18 cellular contexts compared by ENCODE assay signal in the genomic region with DNA sequence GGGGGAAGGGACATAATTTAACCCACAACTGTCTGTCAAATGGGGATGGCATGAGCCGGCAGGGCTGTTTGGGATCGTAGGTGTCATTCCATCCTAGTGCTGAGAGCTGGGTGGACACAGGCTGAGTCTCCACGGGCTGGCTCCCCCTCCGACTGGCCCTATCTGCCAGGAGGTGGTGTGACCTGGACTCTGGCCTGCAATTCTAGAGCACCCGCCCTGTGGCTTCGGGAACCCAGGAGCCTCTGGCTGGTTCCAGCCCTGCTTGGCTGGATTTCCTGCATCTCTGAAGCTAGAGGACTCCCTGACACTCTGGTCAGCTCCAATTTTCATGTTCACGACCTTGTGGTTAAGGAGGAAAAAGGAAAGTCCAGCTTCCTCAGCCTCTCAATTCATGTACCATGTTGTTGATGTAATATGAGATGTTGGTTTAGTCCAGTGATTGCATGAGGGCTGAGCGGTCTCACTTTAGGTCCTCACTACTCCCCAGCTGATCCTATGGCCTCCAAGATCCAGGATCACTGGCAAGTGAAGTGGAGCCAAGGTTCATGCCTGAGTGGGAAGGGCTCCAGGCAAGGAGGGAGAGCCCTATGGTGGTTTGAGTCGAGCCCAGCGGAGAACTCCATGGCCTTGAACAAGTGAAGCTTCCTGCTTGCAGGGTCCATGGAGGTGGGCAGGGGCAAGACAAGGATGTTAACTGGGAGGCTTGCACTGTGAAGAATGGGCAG.
A peak's percentile ranks its signal among the peaks of the same experiment; 100 is the strongest.
DNase-seq lines count a peak whose midpoint lies in the region; ATAC-seq and TF ChIP-seq lines count a peak whose summit lies in the region.
"Had no signal": no experiment of that assay in that cellular context is flagged by ENCODE, and none has a peak within 500 bp of the region (broad histone marks: within the 10 kb centered on the region; RNA-seq: fewer than 3 reads in every experiment).

No MANE protein-coding gene starts in this region.

- no peaks in the 10 kb centered on the region for H3K9me3 ChIP-seq in right cardiac atrium (ENCODE audit: control insufficient read depth, low read length)
- H3K9me3 ChIP-seq in gastroesophageal sphincter, result peaks cover 0 to 11% (median 0%) of the 10 kb centered on the region in 3 donors
- H3K9me3 ChIP-seq in vagina, result no peaks in the 10 kb centered on the region

- no peak for TF ChIP-seq POLR2A in gastroesophageal sphincter (IDR thresholded peaks at IDR 0.05)
- no peak for TF ChIP-seq POLR2A in vagina (IDR thresholded peaks at IDR 0.05)

- H3K27me3 ChIP-seq in right cardiac atrium (ENCODE audit: control insufficient read depth, insufficient read depth) (no peaks in the 10 kb centered on the region), gastroesophageal sphincter (peaks cover 6% of the 10 kb centered on the region), vagina (no peaks in the 10 kb centered on the region)

- H3K27ac ChIP-seq in right cardiac atrium (ENCODE audit: low read length), result no peak overlapping the region
- H3K27ac ChIP-seq in gastroesophageal sphincter, result peak overlapping the region in 3 of 4 donors; percentile 26 to 48 (median 46)
- H3K27ac ChIP-seq in vagina, result peak overlapping the region; percentile 19
- H3K27ac ChIP-seq: C4-2B, GM23248, HL-60 had no signal

- 79% methylated on average over 10 of the region's 10 CpGs for WGBS in right cardiac atrium
- 80 to 89% methylated on average over 3 to 4 of the region's 10 CpGs for WGBS in gastroesophageal sphincter (ENCODE audit: low coverage in 1 of 2), 2 donors

- H3K4me3 ChIP-seq in right cardiac atrium (ENCODE audit: low read length) (no peak overlapping the region), gastroesophageal sphincter (no peak overlapping the region), vagina (no peak overlapping the region)
- H3K4me3 ChIP-seq: GM12878, GM23248 had no signal

- TF ChIP-seq EP300 in gastroesophageal sphincter (IDR thresholded peaks at IDR 0.05), result no peak

- DNase-seq in right cardiac atrium (peak in 1 of 3 donors; percentile 64), left cardiac atrium (no peak), posterior vena cava (ENCODE audit: low spot score) (peak; percentile 84), vagina (ENCODE audit: extremely low spot score in 2 of 2) (peak; percentile 72 to 91), occipital lobe (lab: John Stamatoyannopoulos, UW) (no peak), DMS53 treated with DMSO at 0.1 percent for 48 hours (lab: John Stamatoyannopoulos, UW; ENCODE audit: unreplicated experiment) (no peak)
- DNase-seq: GDM1, GM23248, HCEC 1CT, NCI-H1417, NCI-H187 treated with DMSO at 0.1 percent for 48 hours, NCI-H748 treated with DMSO at 0.1 percent for 48 hours, OCI-M1 had no signal

- H3K4me1 ChIP-seq in right cardiac atrium (ENCODE audit: control insufficient read depth, insufficient read depth, low read length), result no peaks in the 10 kb centered on the region
- H3K4me1 ChIP-seq in gastroesophageal sphincter, result no peaks in the 10 kb centered on the region
- no peaks in the 10 kb centered on the region for H3K4me1 ChIP-seq in vagina

- ATAC-seq in right cardiac atrium, result peak; percentile 26 to 43
- no peak for ATAC-seq in left cardiac atrium
- ATAC-seq in gastroesophageal sphincter, result peak; percentile 67
- ATAC-seq in GM18909 (IDR thresholded peaks at IDR 0.05; ENCODE audit: poor library complexity, unreplicated experiment), result no peak
- ATAC-seq: GM12878 had no signal

- no peaks in the 10 kb centered on the region for H3K36me3 ChIP-seq in gastroesophageal sphincter
- H3K36me3 ChIP-seq in vagina, result no peaks in the 10 kb centered on the region

- TF ChIP-seq CTCF in gastroesophageal sphincter (IDR thresholded peaks at IDR 0.05) (no peak), vagina (IDR thresholded peaks at IDR 0.05) (no peak)

- intact Hi-C loops in right cardiac atrium (cut with DNase I) (no loop called here), left cardiac atrium (cut with DNase I) (no loop called here), posterior vena cava (cut with DNase I) (no loop called here), vagina (cut with DNase I) (no loop called here)

Comparison
In these comparisons a context has a peak if more than half of its experiments do, and no peak if none do; other contexts are left out.
1. ATAC-seq: peak in right cardiac atrium (2 of 2) and gastroesophageal sphincter (single experiment); none in left cardiac atrium (0 of 2) and GM18909 (single experiment).
2. DNase-seq: peak in posterior vena cava (single experiment) and vagina (2 of 2); none in left cardiac atrium (single experiment), occipital lobe (single experiment) and DMS53 treated with DMSO at 0.1 percent for 48 hours (single experiment).